ENCODE assay signal across 15 cellular contexts in the genomic region with DNA sequence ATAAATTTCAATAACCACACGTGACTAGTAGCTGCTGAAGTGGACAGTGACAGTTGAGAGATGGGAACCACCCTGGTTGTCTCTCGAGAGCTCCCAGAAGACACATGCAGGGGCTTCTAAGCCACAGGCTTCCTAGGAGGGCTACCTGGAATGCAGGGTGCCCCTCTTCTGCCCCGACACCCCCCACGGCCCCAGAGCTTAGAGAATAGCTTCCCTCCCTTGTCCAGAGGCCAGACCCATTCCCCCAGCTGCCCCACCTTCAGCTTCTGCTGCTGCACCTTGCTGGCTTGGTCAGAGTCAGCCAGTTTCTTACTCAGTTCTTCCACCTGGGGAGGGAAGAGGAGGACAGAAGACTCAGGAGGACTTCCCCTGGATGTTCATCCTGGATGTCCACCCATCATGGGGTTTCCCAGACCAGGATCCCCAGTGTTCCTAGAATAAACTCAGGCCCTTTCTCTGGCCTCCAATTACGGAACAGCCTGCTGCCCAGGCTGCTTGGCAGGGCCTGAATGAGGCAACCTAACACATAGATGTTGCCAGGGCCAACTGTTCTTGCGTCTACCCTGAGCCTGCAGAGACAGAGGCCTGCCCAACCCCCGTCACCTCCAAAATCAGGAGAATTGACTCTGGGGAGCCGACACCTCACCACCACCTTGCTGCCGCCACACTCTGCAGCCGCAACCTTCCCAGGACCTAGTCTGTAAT. TPM values are rescaled to one million over a fixed set of nuclear protein-coding genes. Genes with fewer than 3 reads are reported as not detected.
DNase-seq lines count a peak whose midpoint lies in the region; ATAC-seq and TF ChIP-seq lines count a peak whose summit lies in the region.
"Had no signal": no experiment of that assay in that cellular context is flagged by ENCODE, and none has a peak within 500 bp of the region (broad histone marks: within the 10 kb centered on the region; RNA-seq: fewer than 3 reads in every experiment).

No MANE protein-coding gene starts in this region.

- H3K36me3 ChIP-seq in cardiac muscle cell: peaks cover 82% of the 10 kb centered on the region

- no peaks in the 10 kb centered on the region for H3K27me3 ChIP-seq in cardiac muscle cell
- H3K27me3 ChIP-seq: MG63, tibial artery had no signal

- H3K27ac ChIP-seq in cardiac muscle cell: peak overlapping the region; percentile 13

- H3K4me1 ChIP-seq in cardiac muscle cell (ENCODE audit: low read depth): no peaks in the 10 kb centered on the region

- no peak for TF ChIP-seq CTCF in cardiac muscle cell (IDR thresholded peaks at IDR 0.05; ENCODE audit: low read depth, low read length)
- TF ChIP-seq CTCF in type B pancreatic cell (conservative IDR thresholded peaks at IDR 0.05): no peak

- no peaks in the 10 kb centered on the region for H3K27me3 Mint-ChIP-seq in activated naive CD8-positive, alpha-beta T cell
- H3K27me3 Mint-ChIP-seq in activated naive CD8-positive, alpha-beta T cell treated with anti-CD3 and anti-CD28 coated beads, Interleukin-2, amount 50 U/mL, for 24 hours: no peaks in the 10 kb centered on the region
- H3K27me3 Mint-ChIP-seq in T-helper 17 cell: no peaks in the 10 kb centered on the region
- H3K27me3 Mint-ChIP-seq in stimulated activated memory B cell treated with anti-CD40 and anti-IgM and Interleukin-4, amounts not matched to agents 10 μg/mL and 1 μg/mL and 100 μg/mL, for 72 hours: no peaks in the 10 kb centered on the region
- H3K27me3 Mint-ChIP-seq in type B pancreatic cell: no peaks in the 10 kb centered on the region

- DNase-seq in activated naive CD8-positive, alpha-beta T cell treated with anti-CD3 and anti-CD28 coated beads, Interleukin-2, amount 50 U/mL, for 24 hours: no peak
- DNase-seq in T-helper 17 cell (no peak), cardiac muscle cell (ENCODE audit: low read depth in 1 of 2, low spot score in 1 of 2) (no peak), type B pancreatic cell (ENCODE audit: extremely low spot score, unreplicated experiment) (no peak)
- no peak for DNase-seq in stimulated activated CD4-positive, alpha-beta T cell treated with anti-CD3 and anti-CD28 coated beads, Interleukin-2, amount 100 ng/mL, for 24 hours
- DNase-seq: MG63; NCI-H1694 treated with DMSO at 0.1 percent for 48 hours; NCI-H446; occipital lobe; SHP77; stimulated activated CD4-positive, alpha-beta T cell treated with anti-CD3 and anti-CD28 coated beads, Interleukin-4, amount 100 ng/mL, for 1 hour; tibial artery had no signal

- H3K4me3 Mint-ChIP-seq in activated naive CD8-positive, alpha-beta T cell: no peak overlapping the region
- no peak overlapping the region for H3K4me3 Mint-ChIP-seq in activated naive CD8-positive, alpha-beta T cell treated with anti-CD3 and anti-CD28 coated beads, Interleukin-2, amount 50 U/mL, for 24 hours
- H3K4me3 Mint-ChIP-seq in T-helper 17 cell (no peak overlapping the region), type B pancreatic cell (no peak overlapping the region)
- H3K4me3 Mint-ChIP-seq in stimulated activated memory B cell treated with anti-CD40 and anti-IgM and Interleukin-4, amounts not matched to agents 10 μg/mL and 1 μg/mL and 100 μg/mL, for 72 hours: no peak overlapping the region

- H3K27ac Mint-ChIP-seq in activated naive CD8-positive, alpha-beta T cell: peak overlapping the region; percentile 22
- H3K27ac Mint-ChIP-seq in activated naive CD8-positive, alpha-beta T cell treated with anti-CD3 and anti-CD28 coated beads, Interleukin-2, amount 50 U/mL, for 24 hours: no peak overlapping the region
- H3K27ac Mint-ChIP-seq in T-helper 17 cell (peak overlapping the region; percentile 45), type B pancreatic cell (no peak overlapping the region)
- H3K27ac Mint-ChIP-seq in stimulated activated memory B cell treated with anti-CD40 and anti-IgM and Interleukin-4, amounts not matched to agents 10 μg/mL and 1 μg/mL and 100 μg/mL, for 72 hours: peak overlapping the region; percentile 66

- peaks cover 2% of the 10 kb centered on the region for H3K36me3 Mint-ChIP-seq in activated naive CD8-positive, alpha-beta T cell
- peaks cover 45% of the 10 kb centered on the region for H3K36me3 Mint-ChIP-seq in activated naive CD8-positive, alpha-beta T cell treated with anti-CD3 and anti-CD28 coated beads, Interleukin-2, amount 50 U/mL, for 24 hours (ENCODE audit: low read depth)
- H3K36me3 Mint-ChIP-seq in T-helper 17 cell (ENCODE audit: low read depth) (peaks cover 26% of the 10 kb centered on the region), type B pancreatic cell (peaks cover 20% of the 10 kb centered on the region)
- H3K36me3 Mint-ChIP-seq in stimulated activated memory B cell treated with anti-CD40 and anti-IgM and Interleukin-4, amounts not matched to agents 10 μg/mL and 1 μg/mL and 100 μg/mL, for 72 hours: peaks cover 61% of the 10 kb centered on the region

- H3K9me3 ChIP-seq in T-helper 17 cell (ENCODE audit: control insufficient read depth, low read length, poor library complexity, severe bottlenecking) (no peaks in the 10 kb centered on the region), cardiac muscle cell (ENCODE audit: low read depth) (no peaks in the 10 kb centered on the region)
- H3K9me3 ChIP-seq: MG63, tibial artery had no signal

- H3K4me1 Mint-ChIP-seq in activated naive CD8-positive, alpha-beta T cell (ENCODE audit: low read depth): no peaks in the 10 kb centered on the region
- H3K4me1 Mint-ChIP-seq in activated naive CD8-positive, alpha-beta T cell treated with anti-CD3 and anti-CD28 coated beads, Interleukin-2, amount 50 U/mL, for 24 hours: no peaks in the 10 kb centered on the region
- H3K4me1 Mint-ChIP-seq in T-helper 17 cell (peaks cover 9% of the 10 kb centered on the region), type B pancreatic cell (ENCODE audit: unreplicated experiment) (no peaks in the 10 kb centered on the region)
- H3K4me1 Mint-ChIP-seq in stimulated activated memory B cell treated with anti-CD40 and anti-IgM and Interleukin-4, amounts not matched to agents 10 μg/mL and 1 μg/mL and 100 μg/mL, for 72 hours: peaks cover 18% of the 10 kb centered on the region

- no peaks in the 10 kb centered on the region for H3K9me3 Mint-ChIP-seq in activated naive CD8-positive, alpha-beta T cell (ENCODE audit: low read depth)
- no peaks in the 10 kb centered on the region for H3K9me3 Mint-ChIP-seq in activated naive CD8-positive, alpha-beta T cell treated with anti-CD3 and anti-CD28 coated beads, Interleukin-2, amount 50 U/mL, for 24 hours
- no peaks in the 10 kb centered on the region for H3K9me3 Mint-ChIP-seq in stimulated activated memory B cell treated with anti-CD40 and anti-IgM and Interleukin-4, amounts not matched to agents 10 μg/mL and 1 μg/mL and 100 μg/mL, for 72 hours
- no peaks in the 10 kb centered on the region for H3K9me3 Mint-ChIP-seq in type B pancreatic cell

- no peak overlapping the region for H3K4me3 ChIP-seq in cardiac muscle cell
- H3K4me3 ChIP-seq: MG63, tibial artery had no signal

- no peak for ATAC-seq in activated naive CD8-positive, alpha-beta T cell treated with anti-CD3 and anti-CD28 coated beads, Interleukin-2, amount 50 U/mL, for 24 hours
- no peak for ATAC-seq in T-helper 17 cell
- ATAC-seq in stimulated activated memory B cell treated with anti-CD40 and anti-IgM and Interleukin-4, amounts not matched to agents 10 μg/mL and 1 μg/mL and 100 μg/mL, for 72 hours: no peak
- ATAC-seq in GM21423 (IDR thresholded peaks at IDR 0.05; ENCODE audit: unreplicated experiment): no peak

RNA-seq across cellular contexts. Expression of gene IL18BP, which starts 12.0 kb away (rescaled TPM):
- total RNA-seq in T-helper 17 cell (10 to 100 TPM; 25.7 to 28.0 TPM), cardiac muscle cell (3.5 and 7.3 TPM in 2 replicates), type B pancreatic cell (ENCODE audit: low replicate concordance) (10.6 and 15.7 TPM in 2 replicates)
- polyA plus RNA-seq in cardiac muscle cell: 1.2 and 2.8 TPM in 2 replicates

Comparison
In these comparisons a context has a peak if more than half of its experiments do, and no peak if none do; other contexts are left out.
1. H3K27ac Mint-ChIP-seq: peak in activated naive CD8-positive, alpha-beta T cell (single experiment), T-helper 17 cell (single experiment) and stimulated activated memory B cell treated with anti-CD40 and anti-IgM and Interleukin-4, amounts not matched to agents 10 μg/mL and 1 μg/mL and 100 μg/mL, for 72 hours (single experiment); none in activated naive CD8-positive, alpha-beta T cell treated with anti-CD3 and anti-CD28 coated beads, Interleukin-2, amount 50 U/mL, for 24 hours (single experiment) and type B pancreatic cell (single experiment).